Comparison of ENCODE assay signal across 8 cellular contexts in genomic region chr17:75848523-75849303, GRCh38. TPM values are rescaled to one million over a fixed set of nuclear protein-coding genes. Genes with fewer than 3 reads are reported as not detected.
A peak's percentile ranks its signal among the peaks of the same experiment; 100 is the strongest.
DNase-seq lines count a peak whose midpoint lies in the region; ATAC-seq and TF ChIP-seq lines count a peak whose summit lies in the region.

No MANE protein-coding gene starts in this region.

- H3K27me3 Mint-ChIP-seq in neural crest cell (ENCODE audit: low read depth), result no peaks in the 10 kb centered on the region

- no peak overlapping the region for H3K4me3 Mint-ChIP-seq in neural crest cell

- H3K4me3 ChIP-seq in epithelial cell of proximal tubule (ENCODE audit: low read depth, low read length) (no peak overlapping the region), subcutaneous abdominal adipose tissue (ENCODE audit: low read depth in 1 of 5, low read length in 5 of 5) (peak overlapping the region in 1 of 5 donors; percentile 14)

- H3K27ac ChIP-seq in subcutaneous abdominal adipose tissue (ENCODE audit: low read depth, low read length), result peak overlapping the region; percentile 94

- no peak for ATAC-seq in GM19328 (IDR thresholded peaks at IDR 0.05; ENCODE audit: unreplicated experiment)

- no peaks in the 10 kb centered on the region for H3K9me3 Mint-ChIP-seq in neural crest cell

- peaks cover 3% of the 10 kb centered on the region for H3K36me3 Mint-ChIP-seq in neural crest cell (ENCODE audit: low read depth)

- peaks cover 0 to 59% (median 53%) of the 10 kb centered on the region in 5 donors for H3K36me3 ChIP-seq in subcutaneous abdominal adipose tissue (ENCODE audit: control insufficient read depth in 5 of 5, insufficient read depth in 5 of 5, low read length in 5 of 5)

- no peak overlapping the region for H3K27ac Mint-ChIP-seq in neural crest cell (ENCODE audit: unreplicated experiment)

- peaks cover 0 to 2% (median 0%) of the 10 kb centered on the region in 5 donors for H3K27me3 ChIP-seq in subcutaneous abdominal adipose tissue (ENCODE audit: control insufficient read depth in 5 of 5, insufficient read depth in 4 of 5, low read length in 5 of 5)

- peaks cover 9% of the 10 kb centered on the region for H3K4me1 Mint-ChIP-seq in neural crest cell

- DNase-seq in NCI-H187 (lab: John Stamatoyannopoulos, UW) (peak; percentile 13 to 50), NCI-H187 treated with DMSO at 0.1 percent for 48 hours (lab: John Stamatoyannopoulos, UW) (no peak), NCI-H748 treated with DMSO at 0.1 percent for 48 hours (lab: John Stamatoyannopoulos, UW) (peak; percentile 30), epithelial cell of proximal tubule (ENCODE audit: low read depth) (no peak), neural crest cell (ENCODE audit: low read depth, low spot score) (peak; percentile 73)
- DNase-seq in activated CD8-positive, alpha-beta memory T cell treated with anti-CD3 and anti-CD28 coated beads, Interleukin-2, amount 50 U/mL, for 1 hour (ENCODE audit: extremely low read depth), result peak; percentile 65

- H3K9ac ChIP-seq in subcutaneous abdominal adipose tissue (ENCODE audit: low read length in 5 of 5), result peak overlapping the region in 2 of 5 donors; percentile 32 to 37

- no peaks in the 10 kb centered on the region for H3K9me3 ChIP-seq in subcutaneous abdominal adipose tissue (ENCODE audit: control insufficient read depth in 5 of 5, low read length in 5 of 5)

- TF ChIP-seq CTCF in epithelial cell of proximal tubule (conservative IDR thresholded peaks at IDR 0.05; ENCODE audit: low read depth, low read length) (peak; percentile 86), neural crest cell (conservative IDR thresholded peaks at IDR 0.05) (peak; percentile 74)

- H3K4me1 ChIP-seq in subcutaneous abdominal adipose tissue (ENCODE audit: control insufficient read depth in 5 of 5, insufficient read depth in 5 of 5, low read length in 5 of 5), result peaks cover 28 to 76% (median 73%) of the 10 kb centered on the region in 5 donors

RNA-seq across cellular contexts. Expression of gene UNC13D, which starts 4.5 kb away (rescaled TPM):
- 9.2 and 17.8 TPM in 2 replicates for total RNA-seq in epithelial cell of proximal tubule
- 1.1 and 3.1 TPM in 2 replicates for total RNA-seq in neural crest cell

RNA-seq across cellular contexts. Expression of gene WBP2, which starts 6.4 kb away (rescaled TPM):
- total RNA-seq in epithelial cell of proximal tubule (65.5 and 69.2 TPM in 2 replicates), neural crest cell (49.3 and 53.3 TPM in 2 replicates)

RNA-seq across cellular contexts. Expression of gene TRIM47, which starts 29.7 kb away (rescaled TPM):
- total RNA-seq in epithelial cell of proximal tubule (51.2 and 68.7 TPM in 2 replicates), neural crest cell (0.91 and 1.9 TPM in 2 replicates)

RNA-seq across cellular contexts. Expression of gene TRIM65, which starts 48.0 kb away (rescaled TPM):
- total RNA-seq in epithelial cell of proximal tubule (24.7 and 28.6 TPM in 2 replicates), neural crest cell (23.3 and 27.4 TPM in 2 replicates)

RNA-seq across cellular contexts. Expression of gene MRPL38, which starts 56.0 kb away (rescaled TPM):
- total RNA-seq in epithelial cell of proximal tubule, result 38.3 and 47.9 TPM in 2 replicates
- 111 and 115 TPM in 2 replicates for total RNA-seq in neural crest cell

Comparison
In these comparisons a context has a peak if more than half of its experiments do, and no peak if none do; other contexts are left out.
1. DNase-seq: peak in NCI-H187 (2 of 2), NCI-H748 treated with DMSO at 0.1 percent for 48 hours (single experiment), activated CD8-positive, alpha-beta memory T cell treated with anti-CD3 and anti-CD28 coated beads, Interleukin-2, amount 50 U/mL, for 1 hour (single experiment) and neural crest cell (single experiment); none in NCI-H187 treated with DMSO at 0.1 percent for 48 hours (single experiment) and epithelial cell of proximal tubule (single experiment).
2. RNA of gene TRIM47, which starts 29.7 kb away (total RNA-seq): 51.2 to 68.7 TPM in epithelial cell of proximal tubule; 0.91 to 1.9 TPM in neural crest cell; every median in the first group is over 10 times any median in the second.